ENCODE assay signal across 21 cellular contexts in the genomic region with DNA sequence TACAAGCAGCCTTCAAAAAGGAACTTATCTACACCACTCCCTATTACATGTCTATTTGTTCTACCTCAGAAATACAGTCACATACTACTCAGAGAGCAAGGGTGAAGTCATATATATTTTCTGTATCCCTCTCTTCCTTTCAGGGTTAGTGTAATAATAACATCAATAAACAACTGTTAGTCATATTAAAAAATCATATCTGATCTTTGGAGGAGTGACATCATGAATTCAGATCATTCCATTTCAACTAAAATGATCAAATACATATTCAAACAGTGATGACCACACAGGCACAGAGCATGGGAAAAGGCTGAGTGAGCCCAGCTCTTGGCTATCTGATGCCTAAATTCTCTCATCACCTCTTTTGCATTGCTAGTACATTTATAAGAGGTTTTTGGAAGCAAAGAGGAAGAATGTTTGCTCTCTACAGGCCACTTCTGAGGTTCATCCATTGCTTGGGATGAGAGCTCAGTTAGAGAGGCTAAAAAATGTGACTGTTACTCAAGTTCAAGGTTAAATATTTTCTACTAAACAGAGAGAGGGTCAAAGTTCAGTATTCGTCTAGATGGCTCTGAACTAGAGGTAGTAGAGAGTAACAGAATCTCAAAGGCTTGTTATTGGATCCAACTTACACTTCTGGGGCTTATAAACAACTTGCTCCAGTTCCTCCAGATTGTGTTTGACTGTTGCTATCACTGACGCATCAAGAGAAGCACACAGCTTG. TPM values are rescaled to one million over a fixed set of nuclear protein-coding genes. Genes with fewer than 3 reads are reported as not detected.
A peak's percentile ranks its signal among the peaks of the same experiment; 100 is the strongest.
DNase-seq lines count a peak whose midpoint lies in the region; ATAC-seq and TF ChIP-seq lines count a peak whose summit lies in the region.
"Had no signal": no experiment of that assay in that cellular context is flagged by ENCODE, and none has a peak within 500 bp of the region (broad histone marks: within the 10 kb centered on the region; RNA-seq: fewer than 3 reads in every experiment).

No MANE protein-coding gene starts in this region.

- H3K9me3 ChIP-seq in skeletal muscle satellite cell (replicated peaks; ENCODE audit: low read length) = no peaks in the 10 kb centered on the region
- H3K9me3 ChIP-seq: BLaER1 treated with 17β-estradiol and CSF1 and Interleukin-3, amounts not matched to agents 10 nM and 100 nM; tibial artery had no signal

- H3K4me1 ChIP-seq in skeletal muscle satellite cell (ENCODE audit: control insufficient read depth, insufficient read depth, low read length) = peaks cover 23% of the 10 kb centered on the region
- H3K4me1 ChIP-seq: tibial artery had no signal

- peak overlapping the region; percentile 51 for H3K4me2 ChIP-seq in skeletal muscle satellite cell (ENCODE audit: low read length)
- H3K4me2 ChIP-seq: BLaER1 treated with 17β-estradiol and CSF1 and Interleukin-3, amounts not matched to agents 10 nM and 100 nM; PC-9 had no signal

- H3K9ac ChIP-seq in skeletal muscle satellite cell (ENCODE audit: low read depth, low read length) = peak overlapping the region; percentile 26
- H3K9ac ChIP-seq: BLaER1 treated with 17β-estradiol and CSF1 and Interleukin-3, amounts not matched to agents 10 nM and 100 nM had no signal

- TF ChIP-seq CTCF in fibroblast of the aortic adventitia (IDR thresholded peaks at IDR 0.05; ENCODE audit: insufficient read depth, low read length) = no peak

- ATAC-seq in HG03039 (IDR thresholded peaks at IDR 0.05; ENCODE audit: unreplicated experiment) = no peak
- ATAC-seq: activated naive CD4-positive, alpha-beta T cell treated with anti-CD3 and anti-CD28 coated beads, Interleukin-2, amount 50 U/mL, for 72 hours; HCT116; sciatic nerve; T-helper 17 cell had no signal

- H3K36me3 ChIP-seq in skeletal muscle satellite cell (ENCODE audit: insufficient read depth, low read length) = peaks cover 29% of the 10 kb centered on the region

- no peaks in the 10 kb centered on the region for H3K27me3 ChIP-seq in skeletal muscle satellite cell (ENCODE audit: control insufficient read depth, insufficient read depth, low read length)
- H3K27me3 ChIP-seq: BLaER1 treated with 17β-estradiol and CSF1 and Interleukin-3, amounts not matched to agents 10 nM and 100 nM; tibial artery had no signal

- no peak overlapping the region for H3K4me3 ChIP-seq in fibroblast of the aortic adventitia (ENCODE audit: low read depth, low read length)
- H3K4me3 ChIP-seq in skeletal muscle satellite cell (ENCODE audit: low read length) = no peak overlapping the region
- H3K4me3 ChIP-seq: BLaER1 treated with 17β-estradiol and CSF1 and Interleukin-3, amounts not matched to agents 10 nM and 100 nM; PC-9; tibial artery had no signal

- DNase-seq in ELR (ENCODE audit: low read depth) (peak; percentile 69), amniotic epithelial cell (ENCODE audit: low read depth) (peak; percentile 10), fibroblast of the aortic adventitia (ENCODE audit: low read depth) (peak; percentile 30), OCI-M2 (lab: John Stamatoyannopoulos, UW; ENCODE audit: unreplicated experiment) (no peak)
- no peak for DNase-seq in activated CD8-positive, alpha-beta memory T cell treated with anti-CD3 and anti-CD28 coated beads, Interleukin-2, amount 50 U/mL, for 48 hours
- DNase-seq: activated CD4-positive, alpha-beta T cell treated with anti-CD3 and anti-CD28 coated beads, Interleukin-2, amount 50 U/mL, for 48 hours; activated T-cell treated with anti-CD3 and anti-CD28 coated beads, Interleukin-2, amount 50 U/mL, for 48 hours; erythroblast; MM.1S; NCI-H187 treated with DMSO at 0.1 percent for 48 hours; NCI-H226; PC-9; stimulated activated naive CD4-positive, alpha-beta T cell; T-helper 17 cell; tibial artery had no signal

RNA-seq across cellular contexts. Expression of a gene that starts 39.0 kb away (rescaled TPM):
- 10.2 and 13.9 TPM in 2 replicates for total RNA-seq in fibroblast of the aortic adventitia (ENCODE audit: low replicate concordance)
- total RNA-seq in skeletal muscle satellite cell (2012; rRNA removed) = 7.2 and 8.4 TPM in 2 replicates

Comparison
In these comparisons a context has a peak if more than half of its experiments do, and no peak if none do; other contexts are left out.
1. DNase-seq: peak in ELR (single experiment), amniotic epithelial cell (single experiment) and fibroblast of the aortic adventitia (single experiment); none in activated CD8-positive, alpha-beta memory T cell treated with anti-CD3 and anti-CD28 coated beads, Interleukin-2, amount 50 U/mL, for 48 hours (single experiment) and OCI-M2 (single experiment).